31 cellular contexts compared by ENCODE assay signal in the genomic region with DNA sequence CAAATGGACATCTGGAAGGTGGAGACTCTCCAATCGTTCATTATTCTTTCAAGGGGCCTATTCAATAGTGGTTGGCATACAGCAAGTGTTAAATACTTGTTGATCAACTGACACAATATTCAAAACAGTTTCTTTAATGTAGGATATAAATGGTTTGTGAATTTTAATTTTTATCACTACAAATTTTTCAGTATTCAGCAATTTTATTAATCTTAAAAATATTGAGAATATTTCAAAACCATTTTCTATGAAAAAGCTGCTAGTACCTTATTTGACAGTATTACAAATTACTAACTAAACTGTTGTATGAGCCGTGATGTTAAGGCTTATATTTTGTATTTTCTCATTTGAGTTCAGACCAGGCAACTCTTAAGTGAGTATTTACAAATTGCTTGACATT.
"Had no signal": no experiment of that assay in that cellular context is flagged by ENCODE, and none has a peak within 500 bp of the region (broad histone marks: within the 10 kb centered on the region; RNA-seq: fewer than 3 reads in every experiment).

No MANE protein-coding gene starts in this region.

- H3K36me3 ChIP-seq: breast epithelium, Peyer's patch, SJSA1 had no signal

- H3K4me3 ChIP-seq: body of pancreas, breast epithelium, Peyer's patch, SJSA1 had no signal

- H3K9me3 ChIP-seq: body of pancreas, breast epithelium, Peyer's patch, SJSA1, SK-N-SH had no signal

- H3K9me3 Mint-ChIP-seq: activated naive CD4-positive, alpha-beta T cell treated with anti-CD3 and anti-CD28 coated beads, Interleukin-2, amount 50 U/mL, for 24 hours; activated naive CD8-positive, alpha-beta T cell treated with anti-CD3 and anti-CD28 coated beads, Interleukin-2, amount 10 ng/mL, durations not matched to agents 7 days and 5 days; activated T-helper 2 cell treated with anti-CD3 and anti-CD28 coated beads, Interferon-gamma antibody, Interleukin-2, Interleukin-4, amounts not matched to agents 10 μg/mL and 5 μg/mL and 100 μg/mL, durations not matched to agents 14 hours and 24 hours and 36 hours; T-helper 1 cell treated with Interleukin-12 subunit alpha and Interleukin-12 subunit beta and Interleukin-4 antibody, amounts not matched to agents 30 μg/mL and 1 μg/mL, for 36 hours had no signal

- H3K27ac ChIP-seq: Peyer's patch, SJSA1 had no signal

- H3K27ac Mint-ChIP-seq: activated CD4-positive, alpha-beta T cell treated with anti-CD3 and anti-CD28 coated beads for 36 hours; activated CD8-positive, alpha-beta T cell treated with anti-CD3 and anti-CD28 coated beads, Interleukin-2, amount 10 ng/mL, durations not matched to agents 7 days and 5 days; activated naive CD4-positive, alpha-beta T cell treated with anti-CD3 and anti-CD28 coated beads, Interleukin-2, amount 50 U/mL, for 24 hours; activated naive CD8-positive, alpha-beta T cell treated with anti-CD3 and anti-CD28 coated beads, Interleukin-2, amount 10 ng/mL, durations not matched to agents 7 days and 5 days; activated T-cell treated with anti-CD3 and anti-CD28 coated beads, Interleukin-2, amount 50 U/mL, for 24 hours; activated T-helper 2 cell treated with anti-CD3 and anti-CD28 coated beads, Interferon-gamma antibody, Interleukin-2, Interleukin-4, amounts not matched to agents 10 μg/mL and 5 μg/mL and 100 μg/mL, durations not matched to agents 14 hours and 24 hours and 36 hours; T-helper 1 cell treated with Interleukin-12 subunit alpha and Interleukin-12 subunit beta and Interleukin-4 antibody, amounts not matched to agents 30 μg/mL and 1 μg/mL, for 36 hours; T-helper 2 cell treated with Interferon-gamma antibody and Interleukin-4, amounts not matched to agents 5 μg/mL and 100 μg/mL, for 36 hours had no signal

- FAIRE-seq: astrocyte, TTC549 had no signal

- H3K27me3 ChIP-seq: body of pancreas, breast epithelium, Peyer's patch, SJSA1 had no signal

- DNase-seq: activated CD4-positive, alpha-beta T cell treated with anti-CD3 and anti-CD28 coated beads for 36 hours; activated CD4-positive, alpha-beta T cell treated with anti-CD3 and anti-CD28 coated beads, Interleukin-2, amount 10 ng/mL, durations not matched to agents 7 days and 5 days; activated CD4-positive, alpha-beta T cell treated with anti-CD3 and anti-CD28 coated beads, Interleukin-2, amount 50 U/mL, for 48 hours; activated CD8-positive, alpha-beta T cell treated with anti-CD3 and anti-CD28 coated beads, Interleukin-2, amount 10 ng/mL, durations not matched to agents 7 days and 5 days; activated gamma-delta T cell; activated naive CD4-positive, alpha-beta T cell treated with Interleukin-2 at 50 U/mL for 16 hours; activated naive CD8-positive, alpha-beta T cell treated with anti-CD3 and anti-CD28 coated beads, Interleukin-2, amount 10 ng/mL, durations not matched to agents 7 days and 5 days; activated T-cell treated with anti-CD3 and anti-CD28 coated beads, Interleukin-2, amount 50 U/mL, for 24 hours; body of pancreas; NCI-H1105; NCI-H1417 treated with DMSO at 0.1 percent for 48 hours; NCI-H1930; NCI-H2107; NCI-H2171; NCI-H510A; NCI-H748 treated with DMSO at 0.1 percent for 48 hours; NK-92 treated with Interleukin-12 subunit alpha and Interleukin-12 subunit beta, amount 100 ng/mL, for 24 hours; PC-3; Peyer's patch; RPMI8226; SHP77 treated with DMSO at 0.1 percent for 48 hours; SK-N-SH had no signal

- H3K4me3 Mint-ChIP-seq: activated CD4-positive, alpha-beta T cell treated with anti-CD3 and anti-CD28 coated beads for 36 hours; activated CD4-positive, alpha-beta T cell treated with anti-CD3 and anti-CD28 coated beads, Interleukin-2, amount 10 ng/mL, durations not matched to agents 7 days and 5 days; activated CD8-positive, alpha-beta T cell treated with anti-CD3 and anti-CD28 coated beads, Interleukin-2, amount 10 ng/mL, durations not matched to agents 7 days and 5 days; activated naive CD4-positive, alpha-beta T cell treated with anti-CD3 and anti-CD28 coated beads, Interleukin-2, amount 50 U/mL, for 24 hours; activated naive CD8-positive, alpha-beta T cell treated with anti-CD3 and anti-CD28 coated beads, Interleukin-2, amount 10 ng/mL, durations not matched to agents 7 days and 5 days; activated T-cell treated with anti-CD3 and anti-CD28 coated beads, Interleukin-2, amount 50 U/mL, for 24 hours; T-helper 1 cell treated with Interleukin-12 subunit alpha and Interleukin-12 subunit beta and Interleukin-4 antibody, amounts not matched to agents 30 μg/mL and 1 μg/mL, for 36 hours; T-helper 2 cell treated with Interferon-gamma antibody and Interleukin-4, amounts not matched to agents 5 μg/mL and 100 μg/mL, for 36 hours had no signal

- ATAC-seq: activated CD4-positive, alpha-beta T cell treated with anti-CD3 and anti-CD28 coated beads for 36 hours; activated CD4-positive, CD25-positive, alpha-beta regulatory T cell treated with anti-CD3 and anti-CD28 coated beads, Interleukin-2, amount 50 U/mL, for 24 hours; activated CD8-positive, alpha-beta T cell treated with anti-CD3 and anti-CD28 coated beads, Interleukin-2, amount 10 ng/mL, durations not matched to agents 7 days and 5 days; body of pancreas had no signal

- H3K27me3 Mint-ChIP-seq: activated CD4-positive, alpha-beta T cell treated with anti-CD3 and anti-CD28 coated beads for 36 hours; activated CD4-positive, alpha-beta T cell treated with anti-CD3 and anti-CD28 coated beads, Interleukin-2, amount 10 ng/mL, durations not matched to agents 7 days and 5 days; activated naive CD4-positive, alpha-beta T cell treated with anti-CD3 and anti-CD28 coated beads, Interleukin-2, amount 50 U/mL, for 24 hours; activated naive CD8-positive, alpha-beta T cell treated with anti-CD3 and anti-CD28 coated beads, Interleukin-2, amount 10 ng/mL, durations not matched to agents 7 days and 5 days; activated T-cell treated with anti-CD3 and anti-CD28 coated beads, Interleukin-2, amount 50 U/mL, for 24 hours had no signal
